18 cellular contexts compared by ENCODE assay signal in genomic region chr3:46429671-46430070, GRCh38. TPM values are rescaled to one million over a fixed set of nuclear protein-coding genes. Genes with fewer than 3 reads are reported as not detected.
A peak's percentile ranks its signal among the peaks of the same experiment; 100 is the strongest.
DNase-seq lines count a peak whose midpoint lies in the region; ATAC-seq and TF ChIP-seq lines count a peak whose summit lies in the region.
"Had no signal": no experiment of that assay in that cellular context is flagged by ENCODE, and none has a peak within 500 bp of the region (broad histone marks: within the 10 kb centered on the region; RNA-seq: fewer than 3 reads in every experiment).

No MANE protein-coding gene starts in this region.

- no peak overlapping the region for H3K4me3 Mint-ChIP-seq in MCF 10A (ENCODE audit: unreplicated experiment)
- H3K4me3 Mint-ChIP-seq: CD8-positive, alpha-beta T cell had no signal

- intact Hi-C loops in MCF 10A (cut with micrococcal nuclease) (no loop called here), breast epithelium (cut with DNase I; ENCODE audit: low total_unique reads) (no loop called here), mucosa of descending colon (cut with DNase I, micrococcal nuclease) (no loop called here), Right ventricle myocardium superior (cut with DNase I) (no loop called here)

- peak; percentile 16 for DNase-seq in MCF 10A (ENCODE audit: unreplicated experiment)
- DNase-seq in breast epithelium (ENCODE audit: low spot score in 2 of 2), result no peak
- DNase-seq in epithelial cell of prostate (ENCODE audit: low read depth, low spot score), result peak; percentile 64
- peak in 1 of 3 donors; percentile 66 for DNase-seq in mucosa of descending colon
- DNase-seq in Right ventricle myocardium superior, result no peak
- no peak for DNase-seq in effector CD4-positive, alpha-beta T cell
- DNase-seq in SJCRH30, result no peak
- DNase-seq: 8988T; CD8-positive, alpha-beta T cell; DMS79 treated with DMSO at 0.1 percent for 48 hours; GM23248; HCEC 1CT; MV-4-11; NCI-H187 treated with DMSO at 0.1 percent for 48 hours; NCI-H446; NCI-H82; SHP77 had no signal

- peak; percentile 96 for ATAC-seq in mucosa of descending colon
- ATAC-seq in GM18519 (IDR thresholded peaks at IDR 0.05; ENCODE audit: low FRiP score, unreplicated experiment), result no peak
- no peak for ATAC-seq in Right ventricle myocardium superior (ENCODE audit: poor library complexity)
- ATAC-seq: CD8-positive, alpha-beta T cell had no signal

- no TSS peak for BruUV-seq in MCF 10A (replicated peaks; lab: Mats Ljungman, UMichigan)

- peak overlapping the region; percentile 40 for H3K27ac Mint-ChIP-seq in MCF 10A (ENCODE audit: low read depth, unreplicated experiment)
- H3K27ac Mint-ChIP-seq: CD8-positive, alpha-beta T cell had no signal

- CTCF ChIA-PET in MCF 10A (lab: Yijun Ruan, JAX), result interaction anchor here (1.0 to 1.4 kb wide), 3 partner anchors 10 to 52 kb away, joined by 3 to 7 read pairs (median 3); no protein-coding TSS in a partner anchor

- no peak overlapping the region for H3K27ac ChIP-seq in breast epithelium
- H3K27ac ChIP-seq in epithelial cell of prostate, result peak overlapping the region; percentile 89
- no peak overlapping the region for H3K27ac ChIP-seq in SJCRH30
- H3K27ac ChIP-seq: GM23248 had no signal

- H3K36me3 ChIP-seq in breast epithelium, result no peaks in the 10 kb centered on the region
- no peaks in the 10 kb centered on the region for H3K36me3 ChIP-seq in mucosa of descending colon (ENCODE audit: low read depth)
- no peaks in the 10 kb centered on the region for H3K36me3 ChIP-seq in SJCRH30

- no peaks in the 10 kb centered on the region for H3K4me1 ChIP-seq in breast epithelium
- H3K4me1 ChIP-seq in mucosa of descending colon (ENCODE audit: low read depth), result peaks cover 6% of the 10 kb centered on the region
- no peaks in the 10 kb centered on the region for H3K4me1 ChIP-seq in SJCRH30

- no peak for TF ChIP-seq CTCF in MCF 10A (IDR thresholded peaks at IDR 0.05; ENCODE audit: unreplicated experiment)
- TF ChIP-seq CTCF in breast epithelium (IDR thresholded peaks at IDR 0.05), result no peak
- TF ChIP-seq CTCF in mucosa of descending colon (IDR thresholded peaks at IDR 0.05), result no peak

- H3K9me3 ChIP-seq in breast epithelium (no peaks in the 10 kb centered on the region), mucosa of descending colon (no peaks in the 10 kb centered on the region), SJCRH30 (replicated peaks) (no peaks in the 10 kb centered on the region)

- peaks cover 13% of the 10 kb centered on the region for H3K4me1 Mint-ChIP-seq in MCF 10A (ENCODE audit: insufficient read depth, unreplicated experiment)

- H3K27me3 ChIP-seq in breast epithelium (no peaks in the 10 kb centered on the region), SJCRH30 (no peaks in the 10 kb centered on the region)

- H3K4me3 ChIP-seq in breast epithelium, result no peak overlapping the region
- H3K4me3 ChIP-seq in mucosa of descending colon, result no peak overlapping the region
- H3K4me3 ChIP-seq in SJCRH30, result no peak overlapping the region
- H3K4me3 ChIP-seq: GM23248 had no signal

- no peaks in the 10 kb centered on the region for H3K36me3 Mint-ChIP-seq in MCF 10A (ENCODE audit: insufficient read depth, unreplicated experiment)

- no peaks in the 10 kb centered on the region for H3K27me3 Mint-ChIP-seq in MCF 10A (ENCODE audit: insufficient read depth, unreplicated experiment)

- peaks cover 9% of the 10 kb centered on the region for H3K9me3 Mint-ChIP-seq in MCF 10A (ENCODE audit: unreplicated experiment)

- TF ChIP-seq POLR2A in breast epithelium (IDR thresholded peaks at IDR 0.05), result no peak

- POLR2A ChIA-PET in MCF 10A (lab: Yijun Ruan, JAX), result interaction anchor here (0.6 to 1.6 kb wide), 3 partner anchors 15 to 316 kb away, joined by 3 to 7 read pairs (median 3); no protein-coding TSS in a partner anchor

RNA-seq across cellular contexts. Expression of gene CCRL2, which starts 22.6 kb away (rescaled TPM):
- total RNA-seq in MCF 10A (2022) (not detected in 2 replicates), breast epithelium (1 to 10 TPM; 3.8 to 9.2 (median 4.1) TPM), mucosa of descending colon (10 to 100 TPM; 10.2 to 23.3 (median 15.7) TPM), Right ventricle myocardium superior (1.1 TPM)
- not detected in 2 replicates for total RNA-seq in SJCRH30 (2014; rRNA removed; shearing (Covaris generic))
- total RNA-seq: GM23248 had no signal

RNA-seq across cellular contexts. Expression of gene LTF, which starts 35.0 kb away (rescaled TPM):
- not detected in 2 replicates for total RNA-seq in MCF 10A (2022)
- 100 to 1,000 TPM in 2 of 3 donors, 10 to 100 TPM in 1; 78.7 to 282 (median 190) TPM for total RNA-seq in breast epithelium
- 1 to 10 TPM; 1.2 to 1.4 (median 1.2) TPM for total RNA-seq in mucosa of descending colon
- 3.7 TPM for total RNA-seq in Right ventricle myocardium superior
- not detected in 2 replicates for total RNA-seq in SJCRH30 (2014; rRNA removed; shearing (Covaris generic))
- total RNA-seq: CD8-positive, alpha-beta T cell; GM23248 had no signal

RNA-seq across cellular contexts. Expression of gene CCR5, which starts 58.9 kb away (rescaled TPM):
- total RNA-seq in MCF 10A (2022) (not detected in 2 replicates), breast epithelium (under 1 TPM; 0.73 to 0.98 (median 0.96) TPM), mucosa of descending colon (1 to 10 TPM; 1.9 to 3.4 (median 2.4) TPM), Right ventricle myocardium superior (0.24 TPM)
- total RNA-seq in SJCRH30 (2014; rRNA removed; shearing (Covaris generic)), result not detected in 2 replicates
- total RNA-seq: GM23248 had no signal

Comparison
In these comparisons a context has a peak if more than half of its experiments do, and no peak if none do; other contexts are left out.
1. DNase-seq: peak in MCF 10A (single experiment) and epithelial cell of prostate (single experiment); none in breast epithelium (0 of 2), Right ventricle myocardium superior (single experiment), effector CD4-positive, alpha-beta T cell (single experiment) and SJCRH30 (0 of 2).
2. RNA of gene LTF, which starts 35.0 kb away (total RNA-seq): 78.7 to 282 TPM in breast epithelium; 3.7 TPM in Right ventricle myocardium superior (single experiment), 1.2 to 1.4 TPM in mucosa of descending colon, not detected in MCF 10A and not detected in SJCRH30; every median in the first group is over 10 times any median in the second.